ENCODE assay signal across 9 cellular contexts in genomic region chr15:57866149-57866736, GRCh38.
A peak's percentile ranks its signal among the peaks of the same experiment; 100 is the strongest.
DNase-seq lines count a peak whose midpoint lies in the region; ATAC-seq, FAIRE-seq and TF ChIP-seq lines count a peak whose summit lies in the region.
"Had no signal": no experiment of that assay in that cellular context is flagged by ENCODE, and none has a peak within 500 bp of the region (broad histone marks: within the 10 kb centered on the region; RNA-seq: fewer than 3 reads in every experiment).

No MANE protein-coding gene starts in this region.

- H3K79me2 ChIP-seq in GM12878 (ENCODE audit: control insufficient read depth, insufficient read depth, low read length), result no peaks in the 10 kb centered on the region
- H3K79me2 ChIP-seq in keratinocyte (ENCODE audit: control insufficient read depth, insufficient read depth, low read length), result no peaks in the 10 kb centered on the region

- no peaks in the 10 kb centered on the region for H3K9me1 ChIP-seq in keratinocyte (ENCODE audit: control insufficient read depth, extremely low read depth, insufficient read depth, low read length)

- H3K9me3 ChIP-seq in GM12878 (replicated peaks; ENCODE audit: control insufficient read depth, insufficient read depth, low read length) (no peaks in the 10 kb centered on the region; the same call in 2 of the 3 replicates), keratinocyte (ENCODE audit: control insufficient read depth, low read depth, low read length) (no peaks in the 10 kb centered on the region)

- H3K9ac ChIP-seq in GM12878 (ENCODE audit: control insufficient read depth, insufficient read depth, low read length) (no peak overlapping the region), keratinocyte (ENCODE audit: control insufficient read depth, extremely low read depth, insufficient read depth, low read length) (no peak overlapping the region)
- H3K9ac ChIP-seq: BLaER1 treated with 17β-estradiol and CSF1 and Interleukin-3, amounts not matched to agents 10 nM and 100 nM had no signal

- no peak for TF ChIP-seq POLR2A in GM12878 (IDR thresholded peaks at IDR 0.05; ENCODE audit: low read depth, low read length)

- no peaks in the 10 kb centered on the region for H3K36me3 ChIP-seq in GM12878 (ENCODE audit: control insufficient read depth in 2 of 2, insufficient read depth in 2 of 2, low read length in 1 of 2)
- no peaks in the 10 kb centered on the region for H3K36me3 ChIP-seq in keratinocyte (ENCODE audit: control insufficient read depth in 2 of 2, extremely low read depth in 1 of 2, insufficient read depth in 2 of 2, low read length in 2 of 2)
- H3K36me3 ChIP-seq: BLaER1 treated with 17β-estradiol and CSF1 and Interleukin-3, amounts not matched to agents 10 nM and 100 nM had no signal

- dilution Hi-C loops in keratinocyte (cut with MboI; ENCODE audit: extremely low pct_ligation_motif_present, low sequenced_read_pairs), result loop anchor here (5.0 kb wide), 1 partner anchor 201 kb away; the partner anchor contains the start of gene ALDH1A2

- H3K4me3 ChIP-seq in GM12878 (no peak overlapping the region), keratinocyte (ENCODE audit: control insufficient read depth in 2 of 3, extremely low read depth in 1 of 3, insufficient read depth in 2 of 3, low read depth in 1 of 3, low read length in 3 of 3) (no peak overlapping the region)
- H3K4me3 ChIP-seq: BLaER1 treated with 17β-estradiol and CSF1 and Interleukin-3, amounts not matched to agents 10 nM and 100 nM had no signal

- peak; percentile 18 for DNase-seq in NCI-H1436 (lab: John Stamatoyannopoulos, UW)
- no peak for DNase-seq in NCI-H1436 treated with DMSO at 0.1 percent for 48 hours (lab: John Stamatoyannopoulos, UW)
- DNase-seq in LoVo (ENCODE audit: low spot score), result peak; percentile 65
- DNase-seq in T follicular helper cell (ENCODE audit: low read depth), result peak; percentile 9
- no peak for DNase-seq in GM12878 (ENCODE audit: low read depth, low spot score)
- no peak for DNase-seq in keratinocyte (ENCODE audit: low read depth, low spot score)
- peak in 2 of 3 experiments; percentile 4 to 29 for DNase-seq in stimulated activated CD4-positive, alpha-beta T cell treated with anti-CD3 and anti-CD28 coated beads, TNF-alpha, amount 100 ng/mL, for 4 hours (ENCODE audit: low read depth in 3 of 3)

- CTCF ChIA-PET in GM12878 (lab: Yijun Ruan, JAX), result interaction anchor here (0.6 to 3.3 kb wide), 11 partner anchors 9 to 381 kb away, joined by 3 to 27 read pairs (median 4); no protein-coding TSS in a partner anchor

- no peak for TF ChIP-seq EP300 in GM12878 (IDR thresholded peaks at IDR 0.05; ENCODE audit: borderline replicate concordance in 1 of 2, control insufficient read depth in 1 of 2, low read depth in 2 of 2, low read length in 2 of 2)

- intact Hi-C loops in GM12878 (cut with micrococcal nuclease; ENCODE audit: unreplicated experiment), result loop anchor here (1.0 kb wide), 2 partner anchors 205 to 316 kb away; no protein-coding TSS in a partner anchor

- H3K4me1 ChIP-seq in GM12878 (ENCODE audit: control insufficient read depth, insufficient read depth, low read length), result no peaks in the 10 kb centered on the region
- H3K4me1 ChIP-seq in keratinocyte (ENCODE audit: control insufficient read depth, extremely low read depth, insufficient read depth, low read length), result no peaks in the 10 kb centered on the region

- BruUV-seq in GM12878 (replicated peaks; lab: Mats Ljungman, UMichigan), result no TSS peak

- RAD21 ChIA-PET in GM12878 (lab: Charles Lee; ENCODE audit: unreplicated experiment), result interaction anchor here (0.9 to 1.0 kb wide), 2 partner anchors 204 to 205 kb away, joined by 3 read pairs; no protein-coding TSS in a partner anchor

- no peak overlapping the region for H2AFZ ChIP-seq in GM12878 (ENCODE audit: control insufficient read depth, low read depth, low read length)
- H2AFZ ChIP-seq in keratinocyte (ENCODE audit: control insufficient read depth, low read length), result no peak overlapping the region

- H3K27me3 ChIP-seq in GM12878 (replicated peaks in 1 of 2; ENCODE audit: control insufficient read depth in 2 of 2, insufficient read depth in 2 of 2, low read length in 1 of 2), result no peaks in the 10 kb centered on the region
- no peaks in the 10 kb centered on the region for H3K27me3 ChIP-seq in keratinocyte (ENCODE audit: control insufficient read depth, extremely low read depth, insufficient read depth, low read length)

- peak; percentile 56 for FAIRE-seq in GM12878 (lab: Jason Lieb, UNC)
- no peak for FAIRE-seq in keratinocyte (lab: Jason Lieb, UNC)

- POLR2A ChIA-PET in GM12878 (lab: Charles Lee), result no interaction called here

- in situ Hi-C loops in GM12878 (cut with MboI), result loop anchor here (5.0 to 10.0 kb wide), 2 partner anchors 201 to 301 kb away; partner anchors contain the start of gene ALDH1A2

- SMC1A ChIA-PET in GM12878 (lab: Charles Lee; ENCODE audit: uncharacterized antibody, unreplicated experiment), result interaction anchor here (0.7 to 0.9 kb wide), 2 partner anchors 205 to 523 kb away, joined by 3 to 5 read pairs; no protein-coding TSS in a partner anchor

- WGBS in GM12878 (ENCODE audit: insufficient coverage, insufficient replicate concordance, low lambda C conversion rate, missing lambda C conversion rate), result 12% methylated on average over 7 of the region's 7 CpGs

- no peak overlapping the region for H3K4me2 ChIP-seq in GM12878 (ENCODE audit: control insufficient read depth, insufficient read depth)
- H3K4me2 ChIP-seq in keratinocyte (ENCODE audit: control insufficient read depth, extremely low read depth, insufficient read depth, low read depth, low read length), result no peak overlapping the region
- H3K4me2 ChIP-seq: BLaER1 treated with 17β-estradiol and CSF1 and Interleukin-3, amounts not matched to agents 10 nM and 100 nM had no signal

- H3K27ac ChIP-seq in GM12878 (ENCODE audit: control insufficient read depth, insufficient read depth) (no peak overlapping the region), keratinocyte (ENCODE audit: control insufficient read depth, insufficient read depth, low read length) (no peak overlapping the region)
- H3K27ac ChIP-seq: BLaER1 treated with 17β-estradiol and CSF1 and Interleukin-3, amounts not matched to agents 10 nM and 100 nM had no signal

- H4K20me1 ChIP-seq in GM12878 (ENCODE audit: control insufficient read depth, insufficient read depth), result no peaks in the 10 kb centered on the region
- no peaks in the 10 kb centered on the region for H4K20me1 ChIP-seq in keratinocyte (ENCODE audit: control insufficient read depth, extremely low read depth, insufficient read depth, low read length)
- H4K20me1 ChIP-seq: BLaER1 treated with 17β-estradiol and CSF1 and Interleukin-3, amounts not matched to agents 10 nM and 100 nM had no signal

- TF ChIP-seq RAD21 in GM12878 (IDR thresholded peaks at IDR 0.05; ENCODE audit: insufficient read depth, low read depth, low read length), result peak; percentile 59

- TF ChIP-seq CTCF in GM12878 (IDR thresholded peaks at IDR 0.05 in 2 of 3, conservative IDR thresholded peaks at IDR 0.05 in 1 of 3; ENCODE audit: control insufficient read depth in 2 of 3, extremely low read depth in 1 of 3, insufficient read depth in 1 of 3, low read depth in 3 of 3, low read length in 3 of 3) (peak; percentile 66 to 84 (median 74)), keratinocyte (optimal IDR thresholded peaks at IDR 0.05 in 1 of 3, IDR thresholded peaks at IDR 0.05 in 1 of 3, conservative IDR thresholded peaks at IDR 0.05 in 1 of 3; ENCODE audit: extremely low read depth in 1 of 3, insufficient read depth in 2 of 3, low read length in 3 of 3) (peak; percentile 62 to 87 (median 85))

- ATAC-seq in GM12878, result peak; percentile 79
- no peak for ATAC-seq in GM21526 (IDR thresholded peaks at IDR 0.05; ENCODE audit: low FRiP score, unreplicated experiment)

TF ChIP-seq in GM12878, 131 proteins besides CTCF, POLR2A, EP300 and RAD21:
- TF ChIP-seq SP1 (IDR thresholded peaks at IDR 0.05; ENCODE audit: low read depth, low read length), result no peak
- no peak for TF ChIP-seq ZNF217 (IDR thresholded peaks at IDR 0.05)
- no peak for TF ChIP-seq IKZF1 (conservative IDR thresholded peaks at IDR 0.05)
- TF ChIP-seq SMC3 (IDR thresholded peaks at IDR 0.05; ENCODE audit: borderline replicate concordance, low read length), result peak; percentile 63; the same call in 1 of the 2 replicates
- no peak for TF ChIP-seq BRCA1 (IDR thresholded peaks at IDR 0.05; ENCODE audit: low read depth, low read length)
- peak; percentile 60 for TF ChIP-seq YY1 (IDR thresholded peaks at IDR 0.05; ENCODE audit: low read depth, low read length)
- no peak for TF ChIP-seq NFYA (IDR thresholded peaks at IDR 0.05; ENCODE audit: borderline replicate concordance, low read depth, low read length)
TF ChIP-seq in GM12878: peak in this region for 2.

Comparison
In these comparisons a context has a peak if more than half of its experiments do, and no peak if none do; other contexts are left out.
1. DNase-seq: peak in NCI-H1436 (single experiment), LoVo (single experiment), T follicular helper cell (single experiment) and stimulated activated CD4-positive, alpha-beta T cell treated with anti-CD3 and anti-CD28 coated beads, TNF-alpha, amount 100 ng/mL, for 4 hours (2 of 3); none in NCI-H1436 treated with DMSO at 0.1 percent for 48 hours (single experiment), GM12878 (single experiment) and keratinocyte (single experiment).